34 cellular contexts compared by ENCODE assay signal in the genomic region with DNA sequence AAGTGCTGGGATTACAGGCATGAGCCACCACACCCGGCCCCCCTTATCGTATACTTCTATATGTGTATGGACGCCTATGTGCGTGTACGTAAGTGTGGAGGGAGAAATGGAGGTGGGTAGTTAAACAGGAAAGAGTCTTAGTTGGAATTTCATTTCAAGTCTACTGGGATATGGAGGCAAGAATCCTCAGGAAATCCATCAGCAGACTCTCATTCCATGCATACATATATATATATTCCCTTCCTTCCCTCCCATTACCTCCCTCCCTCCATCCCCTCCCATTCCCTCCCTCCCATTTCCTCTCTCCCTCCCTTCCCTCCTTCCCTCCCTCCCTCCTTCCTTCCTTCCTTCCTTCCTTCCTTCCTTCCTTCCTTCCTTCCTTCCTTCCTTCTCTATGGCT.
"Had no signal": no experiment of that assay in that cellular context is flagged by ENCODE, and none has a peak within 500 bp of the region (broad histone marks: within the 10 kb centered on the region; RNA-seq: fewer than 3 reads in every experiment).

No MANE protein-coding gene starts in this region.

- DNase-seq: activated effector memory CD4-positive, alpha-beta T cell treated with anti-CD3 and anti-CD28 coated beads, Interleukin-2, amount 50 U/mL, for 16 hours; activated effector memory CD4-positive, alpha-beta T cell treated with Interleukin-2 at 50 U/mL for 16 hours; activated gamma-delta T cell; activated gamma-delta T cell treated with Interleukin-2 at 50 U/mL for 16 hours; activated naive CD4-positive, alpha-beta T cell; activated naive CD4-positive, alpha-beta T cell treated with anti-CD3 and anti-CD28 coated beads for 36 hours; activated naive CD4-positive, alpha-beta T cell treated with anti-CD3 and anti-CD28 coated beads, Interleukin-2, amount 10 ng/mL, durations not matched to agents 7 days and 5 days; activated naive CD4-positive, alpha-beta T cell treated with anti-CD3 and anti-CD28 coated beads, Interleukin-2, amount 50 U/mL, for 16 hours; activated naive CD4-positive, alpha-beta T cell treated with Interleukin-2 at 50 U/mL for 16 hours; activated naive CD8-positive, alpha-beta T cell treated with anti-CD3 and anti-CD28 coated beads for 36 hours; activated naive CD8-positive, alpha-beta T cell treated with anti-CD3 and anti-CD28 coated beads, Interleukin-2, amount 10 ng/mL, durations not matched to agents 7 days and 5 days; activated naive CD8-positive, alpha-beta T cell treated with anti-CD3 and anti-CD28 coated beads, Interleukin-2, amount 50 U/mL, for 24 hours; activated T-cell treated with anti-CD3 and anti-CD28 coated beads, Interleukin-2, amount 50 U/mL, for 1 hour; activated T-cell treated with anti-CD3 and anti-CD28 coated beads, Interleukin-2, amount 50 U/mL, for 24 hours; activated T-cell treated with anti-CD3 and anti-CD28 coated beads, Interleukin-2, amount 50 U/mL, for 4 hours; activated T-cell treated with anti-CD3 and anti-CD28 coated beads, Interleukin-2, amount 50 U/mL, for 48 hours; activated T-cell treated with anti-CD3 and anti-CD28 coated beads, Interleukin-2, amount 50 U/mL, for 72 hours; adrenal gland; amniotic stem cell; amygdala; anterior cingulate cortex; aorta; body of pancreas; brain microvascular endothelial cell; caudate nucleus; central memory CD4-positive, alpha-beta T cell; cerebellar nuclear complex had no signal

- H3K4me3 ChIP-seq: adrenal gland, ascending aorta, body of pancreas, breast epithelium, cardiac muscle cell had no signal

- FAIRE-seq: astrocyte, bronchial epithelial cell had no signal

- H3K27ac ChIP-seq: adrenal gland, ascending aorta, body of pancreas, brain microvascular endothelial cell, breast epithelium, cardiac muscle cell had no signal

- H3K27me3 ChIP-seq: adrenal gland, ascending aorta, body of pancreas, brain microvascular endothelial cell, breast epithelium, cardiac muscle cell had no signal

- H3K4me1 ChIP-seq: adrenal gland, ascending aorta, body of pancreas, breast epithelium had no signal

- H3K9me3 ChIP-seq: adrenal gland, ascending aorta, body of pancreas, breast epithelium had no signal

- H3K36me3 ChIP-seq: adrenal gland, ascending aorta, brain microvascular endothelial cell, breast epithelium, cardiac muscle cell had no signal

- ATAC-seq: activated naive CD4-positive, alpha-beta T cell treated with anti-CD3 and anti-CD28 coated beads, Interleukin-2, amount 50 U/mL, for 72 hours; activated naive CD8-positive, alpha-beta T cell treated with anti-CD3 and anti-CD28 coated beads, Interleukin-2, amount 50 U/mL, for 24 hours; activated T-cell treated with anti-CD3 and anti-CD28 coated beads, Interleukin-2, amount 50 U/mL, for 4 hours; activated T-cell treated with anti-CD3 and anti-CD28 coated beads, Interleukin-2, amount 50 U/mL, for 72 hours; activated T-helper 17 cell treated with anti-CD3 and anti-CD28 coated beads, Interleukin-2, amount 50 U/mL, for 72 hours; body of pancreas had no signal
